In the genomic region with DNA sequence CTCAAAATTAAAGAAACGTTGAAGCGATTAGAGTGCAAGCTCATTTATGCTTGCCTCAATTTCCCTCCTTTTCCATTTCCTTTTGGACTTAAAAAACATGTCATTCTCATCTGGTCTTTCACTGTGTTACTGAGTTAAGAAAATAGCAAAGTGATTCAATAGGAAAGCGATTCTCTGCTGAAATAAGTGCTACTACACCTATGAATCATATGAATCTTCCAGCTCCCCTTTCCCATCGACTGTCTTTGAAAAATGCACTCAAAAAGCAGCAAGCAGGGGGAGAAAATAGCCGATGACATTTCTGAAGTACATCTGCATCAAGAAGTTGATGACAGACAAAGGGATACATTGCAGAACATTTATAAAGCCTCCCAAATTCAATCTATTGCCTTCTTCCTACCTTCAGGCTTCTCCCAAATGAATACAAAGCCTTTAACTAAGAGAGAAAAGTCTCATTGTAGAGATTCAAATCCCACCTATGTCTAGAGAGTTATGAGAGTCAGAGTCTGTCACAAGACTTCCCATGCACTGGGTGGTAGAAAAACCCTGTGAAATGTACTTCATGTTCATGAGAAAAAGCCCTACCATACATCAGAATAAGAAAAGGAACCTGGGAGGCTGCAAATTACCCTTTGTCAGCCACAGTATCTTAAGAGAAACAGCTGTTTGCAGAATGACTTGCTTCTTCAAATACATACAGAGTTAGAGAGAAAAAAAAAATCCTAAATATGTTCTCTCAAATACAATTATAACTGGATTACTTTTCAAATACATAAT, we compare ENCODE assay signal across 26 cellular contexts.
DNase-seq lines count a peak whose midpoint lies in the region; ATAC-seq and TF ChIP-seq lines count a peak whose summit lies in the region.
"Had no signal": no experiment of that assay in that cellular context is flagged by ENCODE, and none has a peak within 500 bp of the region (broad histone marks: within the 10 kb centered on the region; RNA-seq: fewer than 3 reads in every experiment).

No MANE protein-coding gene starts in this region.

- POLR2A ChIA-PET in Caco-2 (lab: Charles Lee): no interaction called here

- TF ChIP-seq CTCF in Caco-2 (IDR thresholded peaks at IDR 0.05; ENCODE audit: insufficient read depth in 1 of 2, low read depth in 1 of 2, low read length in 1 of 2, severe bottlenecking in 1 of 2, unreplicated experiment in 1 of 2) (no peak), esophagus muscularis mucosa (IDR thresholded peaks at IDR 0.05) (no peak)

- no peak overlapping the region for H3K27ac ChIP-seq in HUES6 (ENCODE audit: low read depth, low read length)
- no peak overlapping the region for H3K27ac ChIP-seq in esophagus muscularis mucosa (replicated peaks in 1 of 4)
- H3K27ac ChIP-seq: A549, gastrocnemius medialis, GM23248, RWPE1, upper lobe of right lung had no signal

- no peak overlapping the region for H3K4me3 ChIP-seq in Caco-2 (ENCODE audit: low read depth, low read length)
- H3K4me3 ChIP-seq in HUES6 (ENCODE audit: low read depth, low read length): peak overlapping the region; percentile 27
- no peak overlapping the region for H3K4me3 ChIP-seq in esophagus muscularis mucosa
- H3K4me3 ChIP-seq: A549, gastrocnemius medialis, GM23248, upper lobe of right lung had no signal

- BruUV-seq in Caco-2 (replicated peaks; lab: Mats Ljungman, UMichigan): no TSS peak

- 55% methylated on average over 5 of the region's 5 CpGs for WGBS in esophagus muscularis mucosa

- H3K27me3 ChIP-seq in Caco-2 (replicated peaks; ENCODE audit: control insufficient read depth, insufficient read depth, low read length) (no peaks in the 10 kb centered on the region), HUES6 (ENCODE audit: control insufficient read depth, insufficient read depth, low read length) (peaks cover 48% of the 10 kb centered on the region; the same call in 1 of the 2 replicates), esophagus muscularis mucosa (no peaks in the 10 kb centered on the region)
- H3K27me3 ChIP-seq: gastrocnemius medialis, upper lobe of right lung had no signal

- H3K9ac ChIP-seq in HUES6 (ENCODE audit: low read length): peak overlapping the region; percentile 21
- H3K9ac ChIP-seq: GM23248 had no signal

- H3K36me3 Mint-ChIP-seq in Caco-2 (ENCODE audit: insufficient read depth, unreplicated experiment): peaks cover 50% of the 10 kb centered on the region

- H3K4me1 ChIP-seq in Caco-2: peaks cover 31% of the 10 kb centered on the region
- peaks cover 70% of the 10 kb centered on the region for H3K4me1 ChIP-seq in HUES6 (ENCODE audit: control insufficient read depth, insufficient read depth, low read length)
- no peaks in the 10 kb centered on the region for H3K4me1 ChIP-seq in esophagus muscularis mucosa
- H3K4me1 ChIP-seq: A549, gastrocnemius medialis, upper lobe of right lung had no signal

- H3K9me3 ChIP-seq in Caco-2 (no peaks in the 10 kb centered on the region), HUES6 (ENCODE audit: control insufficient read depth, insufficient read depth, low read depth, low read length) (no peaks in the 10 kb centered on the region), esophagus muscularis mucosa (no peaks in the 10 kb centered on the region)
- H3K9me3 ChIP-seq: A549, gastrocnemius medialis, upper lobe of right lung had no signal

- DNase-seq in Caco-2 (no peak), iPS DF 19.7 (ENCODE audit: low read depth, low spot score) (peak; percentile 5), NCI-H2171 treated with DMSO at 0.1 percent for 48 hours (lab: John Stamatoyannopoulos, UW) (no peak), esophagus muscularis mucosa (ENCODE audit: extremely low spot score) (no peak), HT-29 (ENCODE audit: low spot score) (no peak)
- DNase-seq: activated CD4-positive, alpha-beta T cell treated with anti-CD3 and anti-CD28 coated beads, Interleukin-2, amount 10 ng/mL, durations not matched to agents 24 days and 14 days; activated CD8-positive, alpha-beta memory T cell treated with anti-CD3 and anti-CD28 coated beads, Interleukin-2, amount 10 ng/mL, durations not matched to agents 7 days and 5 days; activated naive CD4-positive, alpha-beta T cell treated with Interleukin-2 at 50 U/mL for 16 hours; activated T-cell treated with anti-CD3 and anti-CD28 coated beads, Interleukin-2, amount 50 U/mL, for 72 hours; DMS79; effector memory CD8-positive, alpha-beta T cell; gastrocnemius medialis; GM23248; NCI-H1105; NCI-H2029; NCI-H2227 treated with DMSO at 0.1 percent for 48 hours; NCI-H69; occipital lobe; small intestine; substantia nigra; upper lobe of right lung had no signal

- peaks cover 18% of the 10 kb centered on the region for H3K4me1 Mint-ChIP-seq in Caco-2 (ENCODE audit: low read depth, unreplicated experiment)
- H3K4me1 Mint-ChIP-seq: activated CD4-positive, alpha-beta T cell treated with anti-CD3 and anti-CD28 coated beads, Interleukin-2, amount 10 ng/mL, durations not matched to agents 24 days and 14 days; activated CD8-positive, alpha-beta memory T cell treated with anti-CD3 and anti-CD28 coated beads, Interleukin-2, amount 10 ng/mL, durations not matched to agents 7 days and 5 days had no signal

- H3K9me3 Mint-ChIP-seq in Caco-2 (ENCODE audit: unreplicated experiment): no peaks in the 10 kb centered on the region
- H3K9me3 Mint-ChIP-seq: activated CD4-positive, alpha-beta T cell treated with anti-CD3 and anti-CD28 coated beads, Interleukin-2, amount 10 ng/mL, durations not matched to agents 24 days and 14 days; activated T-cell treated with anti-CD3 and anti-CD28 coated beads, Interleukin-2, amount 50 U/mL, for 72 hours; effector memory CD8-positive, alpha-beta T cell had no signal

- TF ChIP-seq POLR2A in esophagus muscularis mucosa (IDR thresholded peaks at IDR 0.05; ENCODE audit: low read depth): no peak

- H3K27me3 Mint-ChIP-seq in Caco-2 (ENCODE audit: insufficient read depth, unreplicated experiment): no peaks in the 10 kb centered on the region
- H3K27me3 Mint-ChIP-seq: activated CD4-positive, alpha-beta T cell treated with anti-CD3 and anti-CD28 coated beads, Interleukin-2, amount 10 ng/mL, durations not matched to agents 24 days and 14 days; activated CD8-positive, alpha-beta memory T cell treated with anti-CD3 and anti-CD28 coated beads, Interleukin-2, amount 10 ng/mL, durations not matched to agents 7 days and 5 days; effector memory CD8-positive, alpha-beta T cell had no signal

- H3K36me3 ChIP-seq in Caco-2 (ENCODE audit: control insufficient read depth, insufficient read depth, low read length): no peaks in the 10 kb centered on the region
- H3K36me3 ChIP-seq in HUES6 (ENCODE audit: control insufficient read depth, insufficient read depth, low read length): no peaks in the 10 kb centered on the region; the same call in 1 of the 2 replicates
- H3K36me3 ChIP-seq in esophagus muscularis mucosa: no peaks in the 10 kb centered on the region
- H3K36me3 ChIP-seq: gastrocnemius medialis, upper lobe of right lung had no signal

- H3K4me3 Mint-ChIP-seq in Caco-2 (ENCODE audit: unreplicated experiment): peak overlapping the region; percentile 73
- H3K4me3 Mint-ChIP-seq: activated CD4-positive, alpha-beta T cell treated with anti-CD3 and anti-CD28 coated beads, Interleukin-2, amount 10 ng/mL, durations not matched to agents 24 days and 14 days; activated CD8-positive, alpha-beta memory T cell treated with anti-CD3 and anti-CD28 coated beads, Interleukin-2, amount 10 ng/mL, durations not matched to agents 7 days and 5 days; effector memory CD8-positive, alpha-beta T cell had no signal

- H3K27ac Mint-ChIP-seq in Caco-2 (ENCODE audit: unreplicated experiment): no peak overlapping the region
- H3K27ac Mint-ChIP-seq: activated CD4-positive, alpha-beta T cell treated with anti-CD3 and anti-CD28 coated beads, Interleukin-2, amount 10 ng/mL, durations not matched to agents 24 days and 14 days; activated CD8-positive, alpha-beta memory T cell treated with anti-CD3 and anti-CD28 coated beads, Interleukin-2, amount 10 ng/mL, durations not matched to agents 7 days and 5 days; activated T-cell treated with anti-CD3 and anti-CD28 coated beads, Interleukin-2, amount 50 U/mL, for 72 hours had no signal

- intact Hi-C loops in Caco-2 (cut with micrococcal nuclease; ENCODE audit: unreplicated experiment): loop anchor here (5.0 kb wide), 3 partner anchors 42 to 202 kb away; no protein-coding TSS in a partner anchor
- intact Hi-C loops in esophagus muscularis mucosa (cut with DNase I): no loop called here

- no peak for TF ChIP-seq EP300 in esophagus muscularis mucosa (IDR thresholded peaks at IDR 0.05)

- CTCF ChIA-PET in Caco-2 (lab: Charles Lee): no interaction called here

- peak; percentile 83 for ATAC-seq in GM18868 (IDR thresholded peaks at IDR 0.05; ENCODE audit: unreplicated experiment)
- no peak for ATAC-seq in HG02981 (IDR thresholded peaks at IDR 0.05; ENCODE audit: unreplicated experiment)
- ATAC-seq: A549; activated CD8-positive, alpha-beta memory T cell treated with anti-CD3 and anti-CD28 coated beads, Interleukin-2, amount 10 ng/mL, durations not matched to agents 7 days and 5 days; activated T-cell treated with anti-CD3 and anti-CD28 coated beads, Interleukin-2, amount 50 U/mL, for 72 hours; effector memory CD8-positive, alpha-beta T cell; gastrocnemius medialis; upper lobe of right lung had no signal
